Comparison of ENCODE assay signal across 19 cellular contexts in genomic region chr14:37047996-37048395, GRCh38.
DNase-seq lines count a peak whose midpoint lies in the region; ATAC-seq and TF ChIP-seq lines count a peak whose summit lies in the region.
"Had no signal": no experiment of that assay in that cellular context is flagged by ENCODE, and none has a peak within 500 bp of the region (broad histone marks: within the 10 kb centered on the region; RNA-seq: fewer than 3 reads in every experiment).

No MANE protein-coding gene starts in this region.

- ATAC-seq in PC-3, result no peak
- ATAC-seq in HG03139 (IDR thresholded peaks at IDR 0.05; ENCODE audit: unreplicated experiment), result no peak
- ATAC-seq in GM19455 (IDR thresholded peaks at IDR 0.05; ENCODE audit: unreplicated experiment), result no peak
- no peak for ATAC-seq in stimulated activated naive CD8-positive, alpha-beta T cell treated with anti-CD3 and anti-CD28 coated beads, Interleukin-15, Interleukin-2, amounts not matched to agents 100 U/mL and 50 U/mL, for 24 hours
- ATAC-seq: CD8-positive, alpha-beta T cell had no signal

- H3K4me3 ChIP-seq in ACC112 (ENCODE audit: low read depth, low read length) (peak overlapping the region; percentile 2; the same call in 1 of the 2 replicates), PC-3 (ENCODE audit: low read length) (peak overlapping the region; percentile 29; the same call in 1 of the 2 replicates), mammary epithelial cell (replicated peaks in 1 of 3; ENCODE audit: insufficient read depth in 1 of 3, low read depth in 2 of 3, low read length in 3 of 3) (no peak overlapping the region)
- H3K4me3 ChIP-seq: BLaER1, MG63 had no signal

- BruUV-seq in PC-3 (replicated peaks; lab: Mats Ljungman, UMichigan) (no TSS peak), mammary epithelial cell (replicated peaks; lab: Mats Ljungman, UMichigan) (no TSS peak)

- H3K4me1 ChIP-seq in ACC112 (ENCODE audit: control insufficient read depth, insufficient read depth, low read length, unreplicated experiment), result peaks cover 39% of the 10 kb centered on the region
- H3K4me1 ChIP-seq in PC-3 (ENCODE audit: insufficient read depth, low read length), result peaks cover 34% of the 10 kb centered on the region
- H3K4me1 ChIP-seq in mammary epithelial cell (ENCODE audit: insufficient read depth, low read length), result peaks cover 22% of the 10 kb centered on the region
- H3K4me1 ChIP-seq: BLaER1 had no signal

- dilution Hi-C loops in mammary epithelial cell (cut with HindIII; ENCODE audit: low sequenced_read_pairs), result no loop called here

- no peak overlapping the region for H2AFZ ChIP-seq in ACC112 (ENCODE audit: low read length, unreplicated experiment)
- H2AFZ ChIP-seq in PC-3 (ENCODE audit: low read length), result no peak overlapping the region
- peak overlapping the region; percentile 13 for H2AFZ ChIP-seq in mammary epithelial cell (ENCODE audit: low read depth, low read length)

- H3K9me2 ChIP-seq in PC-3 (replicated peaks; ENCODE audit: low read length), result 0 out of 2 replicates have a peak, but pooled peaks cover 5% of the 10 kb centered on the region

- TF ChIP-seq CTCF in PC-3 (conservative IDR thresholded peaks at IDR 0.05; ENCODE audit: low read depth, low read length), result no peak
- TF ChIP-seq CTCF in mammary epithelial cell (conservative IDR thresholded peaks at IDR 0.05 in 1 of 2, IDR thresholded peaks at IDR 0.05 in 1 of 2; ENCODE audit: extremely low read depth in 1 of 2, insufficient read depth in 1 of 2, low read depth in 1 of 2, low read length in 2 of 2), result no peak

- no peaks in the 10 kb centered on the region for H3K27me3 ChIP-seq in ACC112 (ENCODE audit: insufficient read depth, low read length)
- H3K27me3 ChIP-seq in PC-3 (ENCODE audit: low read length), result no peaks in the 10 kb centered on the region
- no peaks in the 10 kb centered on the region for H3K27me3 ChIP-seq in mammary epithelial cell (ENCODE audit: insufficient read depth, low read length)
- H3K27me3 ChIP-seq: BLaER1, MG63 had no signal

- in situ Hi-C loops in mammary epithelial cell (cut with MboI; ENCODE audit: low sequenced_read_pairs in 2 of 2), result no loop called here

- DNase-seq in PC-3, result peak; percentile 14
- no peak for DNase-seq in mammary epithelial cell
- peak; percentile 35 for DNase-seq in iris pigment epithelial cell (ENCODE audit: low read depth)
- DNase-seq in stimulated activated naive CD8-positive, alpha-beta T cell treated with anti-CD3 and anti-CD28 coated beads, Interleukin-15, Interleukin-2, amounts not matched to agents 100 U/mL and 50 U/mL, for 24 hours, result no peak
- DNase-seq in OCI-M1 (lab: John Stamatoyannopoulos, UW), result no peak
- DNase-seq: Calu3; CD8-positive, alpha-beta T cell; NCI-H1048; NCI-H1436 treated with DMSO at 0.1 percent for 48 hours; NCI-H2029 treated with DMSO at 0.1 percent for 48 hours; NCI-H2171; NCI-H526; NK-92 treated with Interleukin-12 subunit alpha and Interleukin-12 subunit beta, amount 100 ng/mL, for 24 hours; RPMI8226 had no signal

- H3K9me3 ChIP-seq in PC-3 (ENCODE audit: low read length) (no peaks in the 10 kb centered on the region), mammary epithelial cell (replicated peaks; ENCODE audit: insufficient read depth, low read length) (no peaks in the 10 kb centered on the region)
- H3K9me3 ChIP-seq: BLaER1, MG63 had no signal

- H4K20me1 ChIP-seq in PC-3 (ENCODE audit: low read length), result no peaks in the 10 kb centered on the region
- H4K20me1 ChIP-seq in mammary epithelial cell (ENCODE audit: insufficient read depth, low read length), result no peaks in the 10 kb centered on the region
- H4K20me1 ChIP-seq: BLaER1 had no signal

- H3K36me3 ChIP-seq in ACC112 (ENCODE audit: insufficient read depth, low read length), result no peaks in the 10 kb centered on the region
- H3K36me3 ChIP-seq in PC-3 (ENCODE audit: low read depth, low read length), result no peaks in the 10 kb centered on the region
- no peaks in the 10 kb centered on the region for H3K36me3 ChIP-seq in mammary epithelial cell (ENCODE audit: insufficient read depth, low read length)
- H3K36me3 ChIP-seq: BLaER1, MG63 had no signal

- no peaks in the 10 kb centered on the region for H3K79me2 ChIP-seq in ACC112 (ENCODE audit: control insufficient read depth, insufficient read depth, low read length, unreplicated experiment)
- H3K79me2 ChIP-seq in PC-3 (ENCODE audit: low read length), result no peaks in the 10 kb centered on the region
- no peaks in the 10 kb centered on the region for H3K79me2 ChIP-seq in mammary epithelial cell (ENCODE audit: insufficient read depth, low read length)

- WGBS in mammary epithelial cell (ENCODE audit: low coverage, missing lambda C conversion rate), result 70% methylated on average over 4 of the region's 4 CpGs

- H3K27ac ChIP-seq in ACC112 (ENCODE audit: low read depth, low read length) (no peak overlapping the region; the same call in 1 of the 2 replicates), PC-3 (ENCODE audit: low read length) (peak overlapping the region; percentile 77), mammary epithelial cell (ENCODE audit: insufficient read depth, low read depth, low read length) (no peak overlapping the region)
- H3K27ac ChIP-seq: BLaER1 had no signal

- peaks cover 8% of the 10 kb centered on the region for H3F3A ChIP-seq in PC-3 (ENCODE audit: low read length, unreplicated experiment)

- intact Hi-C loops in PC-3 (cut with micrococcal nuclease) (loop anchor here (1.0 to 2.0 kb wide), 2 partner anchors 65 to 66 kb away; no protein-coding TSS in a partner anchor), mammary epithelial cell (cut with micrococcal nuclease) (no loop called here)

- no peak overlapping the region for H3K9ac ChIP-seq in PC-3 (ENCODE audit: low read length)
- H3K9ac ChIP-seq in mammary epithelial cell (ENCODE audit: insufficient read depth, low read length), result no peak overlapping the region
- H3K9ac ChIP-seq: BLaER1 had no signal

- peak overlapping the region; percentile 77 for H3K4me2 ChIP-seq in PC-3 (ENCODE audit: low read length)
- H3K4me2 ChIP-seq in mammary epithelial cell (ENCODE audit: insufficient read depth, low read depth, low read length), result peak overlapping the region; percentile 47
- H3K4me2 ChIP-seq: BLaER1 had no signal

- POLR2A ChIA-PET in PC-3 (lab: Charles Lee; ENCODE audit: unreplicated experiment), result no interaction called here

- CTCF ChIA-PET in PC-3 (lab: Charles Lee) (no interaction called here), mammary epithelial cell (lab: Charles Lee; ENCODE audit: low non-redundant PET) (no interaction called here)

Comparison
In these comparisons a context has a peak if more than half of its experiments do, and no peak if none do; other contexts are left out.
1. H3K4me3 ChIP-seq: peak in ACC112 (single experiment) and PC-3 (single experiment); none in mammary epithelial cell (0 of 3).
2. DNase-seq: peak in PC-3 (single experiment) and iris pigment epithelial cell (single experiment); none in mammary epithelial cell (single experiment), stimulated activated naive CD8-positive, alpha-beta T cell treated with anti-CD3 and anti-CD28 coated beads, Interleukin-15, Interleukin-2, amounts not matched to agents 100 U/mL and 50 U/mL, for 24 hours (single experiment) and OCI-M1 (single experiment).